1 cellular context compared by ENCODE assay signal in the genomic region with DNA sequence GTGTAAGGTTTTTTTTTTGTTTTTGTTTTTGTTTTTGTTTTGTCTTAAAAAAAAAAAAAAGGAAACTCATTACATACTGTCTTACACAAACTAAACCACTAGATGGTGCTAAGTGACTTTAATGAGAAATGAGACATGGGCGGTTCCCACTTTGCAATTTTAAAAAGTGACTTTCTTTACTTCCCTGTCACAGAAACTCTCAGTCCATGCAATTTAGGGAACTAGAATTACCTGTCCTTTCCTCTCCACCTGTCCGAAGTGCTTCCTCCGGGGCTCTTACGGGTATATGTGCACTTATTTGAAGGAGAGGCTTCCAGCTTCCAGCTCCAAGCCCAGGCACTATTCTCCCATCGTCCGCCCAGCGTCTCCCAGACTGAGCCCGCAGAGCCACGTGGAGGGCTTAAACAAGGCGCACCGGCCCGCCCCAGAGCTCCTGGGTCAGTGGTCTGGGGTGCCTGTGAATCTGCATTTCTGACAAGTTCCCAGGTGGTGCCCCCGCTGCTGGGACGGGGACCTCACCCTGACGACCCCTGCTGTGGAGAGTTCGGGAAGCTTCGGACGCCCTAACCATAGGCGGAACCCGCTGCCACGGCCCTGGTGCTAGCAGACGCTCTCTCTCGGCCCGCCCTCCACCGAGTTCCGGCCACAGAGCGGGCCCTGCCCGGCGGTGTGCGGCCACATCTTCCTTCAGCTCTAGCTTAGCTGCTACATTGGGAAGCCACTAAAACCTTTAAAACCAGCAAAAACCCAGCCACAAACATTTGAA.
TF ChIP-seq lines count a peak whose summit lies in the region.

No MANE protein-coding gene starts in this region.

TF ChIP-seq in HepG2, 621 proteins besides CTCF, POLR2A, EP300 and RAD21 (continued from another document and continues in another):
- TF ChIP-seq, protein P1, sequence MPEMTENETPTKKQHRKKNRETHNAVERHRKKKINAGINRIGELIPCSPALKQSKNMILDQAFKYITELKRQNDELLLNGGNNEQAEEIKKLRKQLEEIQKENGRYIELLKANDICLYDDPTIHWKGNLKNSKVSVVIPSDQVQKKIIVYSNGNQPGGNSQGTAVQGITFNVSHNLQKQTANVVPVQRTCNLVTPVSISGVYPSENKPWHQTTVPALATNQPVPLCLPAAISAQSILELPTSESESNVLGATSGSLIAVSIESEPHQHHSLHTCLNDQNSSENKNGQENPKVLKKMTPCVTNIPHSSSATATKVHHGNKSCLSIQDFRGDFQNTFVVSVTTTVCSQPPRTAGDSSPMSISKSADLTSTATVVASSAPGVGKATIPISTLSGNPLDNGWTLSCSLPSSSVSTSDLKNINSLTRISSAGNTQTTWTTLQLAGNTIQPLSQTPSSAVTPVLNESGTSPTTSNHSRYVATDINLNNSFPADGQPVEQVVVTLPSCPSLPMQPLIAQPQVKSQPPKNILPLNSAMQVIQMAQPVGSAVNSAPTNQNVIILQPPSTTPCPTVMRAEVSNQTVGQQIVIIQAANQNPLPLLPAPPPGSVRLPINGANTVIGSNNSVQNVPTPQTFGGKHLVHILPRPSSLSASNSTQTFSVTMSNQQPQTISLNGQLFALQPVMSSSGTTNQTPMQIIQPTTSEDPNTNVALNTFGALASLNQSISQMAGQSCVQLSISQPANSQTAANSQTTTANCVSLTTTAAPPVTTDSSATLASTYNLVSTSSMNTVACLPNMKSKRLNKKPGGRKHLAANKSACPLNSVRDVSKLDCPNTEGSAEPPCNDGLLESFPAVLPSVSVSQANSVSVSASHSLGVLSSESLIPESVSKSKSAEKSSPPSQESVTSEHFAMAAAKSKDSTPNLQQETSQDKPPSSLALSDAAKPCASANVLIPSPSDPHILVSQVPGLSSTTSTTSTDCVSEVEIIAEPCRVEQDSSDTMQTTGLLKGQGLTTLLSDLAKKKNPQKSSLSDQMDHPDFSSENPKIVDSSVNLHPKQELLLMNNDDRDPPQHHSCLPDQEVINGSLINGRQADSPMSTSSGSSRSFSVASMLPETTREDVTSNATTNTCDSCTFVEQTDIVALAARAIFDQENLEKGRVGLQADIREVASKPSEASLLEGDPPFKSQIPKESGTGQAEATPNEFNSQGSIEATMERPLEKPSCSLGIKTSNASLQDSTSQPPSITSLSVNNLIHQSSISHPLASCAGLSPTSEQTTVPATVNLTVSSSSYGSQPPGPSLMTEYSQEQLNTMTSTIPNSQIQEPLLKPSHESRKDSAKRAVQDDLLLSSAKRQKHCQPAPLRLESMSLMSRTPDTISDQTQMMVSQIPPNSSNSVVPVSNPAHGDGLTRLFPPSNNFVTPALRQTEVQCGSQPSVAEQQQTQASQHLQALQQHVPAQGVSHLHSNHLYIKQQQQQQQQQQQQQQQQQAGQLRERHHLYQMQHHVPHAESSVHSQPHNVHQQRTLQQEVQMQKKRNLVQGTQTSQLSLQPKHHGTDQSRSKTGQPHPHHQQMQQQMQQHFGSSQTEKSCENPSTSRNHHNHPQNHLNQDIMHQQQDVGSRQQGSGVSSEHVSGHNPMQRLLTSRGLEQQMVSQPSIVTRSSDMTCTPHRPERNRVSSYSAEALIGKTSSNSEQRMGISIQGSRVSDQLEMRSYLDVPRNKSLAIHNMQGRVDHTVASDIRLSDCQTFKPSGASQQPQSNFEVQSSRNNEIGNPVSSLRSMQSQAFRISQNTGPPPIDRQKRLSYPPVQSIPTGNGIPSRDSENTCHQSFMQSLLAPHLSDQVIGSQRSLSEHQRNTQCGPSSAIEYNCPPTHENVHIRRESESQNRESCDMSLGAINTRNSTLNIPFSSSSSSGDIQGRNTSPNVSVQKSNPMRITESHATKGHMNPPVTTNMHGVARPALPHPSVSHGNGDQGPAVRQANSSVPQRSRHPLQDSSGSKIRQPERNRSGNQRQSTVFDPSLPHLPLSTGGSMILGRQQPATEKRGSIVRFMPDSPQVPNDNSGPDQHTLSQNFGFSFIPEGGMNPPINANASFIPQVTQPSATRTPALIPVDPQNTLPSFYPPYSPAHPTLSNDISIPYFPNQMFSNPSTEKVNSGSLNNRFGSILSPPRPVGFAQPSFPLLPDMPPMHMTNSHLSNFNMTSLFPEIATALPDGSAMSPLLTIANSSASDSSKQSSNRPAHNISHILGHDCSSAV (CRISPR knock-in tag; IDR thresholded peaks at IDR 0.05; ENCODE audit: borderline replicate concordance), result no peak
- TF ChIP-seq ZNF30 (CRISPR knock-in tag; IDR thresholded peaks at IDR 0.05), result no peak
- no peak for TF ChIP-seq KAT2B (IDR thresholded peaks at IDR 0.05; ENCODE audit: borderline replicate concordance, low read depth, low read length)
- TF ChIP-seq IRF2 (CRISPR knock-in tag; IDR thresholded peaks at IDR 0.05), result no peak
- TF ChIP-seq, protein P2, sequence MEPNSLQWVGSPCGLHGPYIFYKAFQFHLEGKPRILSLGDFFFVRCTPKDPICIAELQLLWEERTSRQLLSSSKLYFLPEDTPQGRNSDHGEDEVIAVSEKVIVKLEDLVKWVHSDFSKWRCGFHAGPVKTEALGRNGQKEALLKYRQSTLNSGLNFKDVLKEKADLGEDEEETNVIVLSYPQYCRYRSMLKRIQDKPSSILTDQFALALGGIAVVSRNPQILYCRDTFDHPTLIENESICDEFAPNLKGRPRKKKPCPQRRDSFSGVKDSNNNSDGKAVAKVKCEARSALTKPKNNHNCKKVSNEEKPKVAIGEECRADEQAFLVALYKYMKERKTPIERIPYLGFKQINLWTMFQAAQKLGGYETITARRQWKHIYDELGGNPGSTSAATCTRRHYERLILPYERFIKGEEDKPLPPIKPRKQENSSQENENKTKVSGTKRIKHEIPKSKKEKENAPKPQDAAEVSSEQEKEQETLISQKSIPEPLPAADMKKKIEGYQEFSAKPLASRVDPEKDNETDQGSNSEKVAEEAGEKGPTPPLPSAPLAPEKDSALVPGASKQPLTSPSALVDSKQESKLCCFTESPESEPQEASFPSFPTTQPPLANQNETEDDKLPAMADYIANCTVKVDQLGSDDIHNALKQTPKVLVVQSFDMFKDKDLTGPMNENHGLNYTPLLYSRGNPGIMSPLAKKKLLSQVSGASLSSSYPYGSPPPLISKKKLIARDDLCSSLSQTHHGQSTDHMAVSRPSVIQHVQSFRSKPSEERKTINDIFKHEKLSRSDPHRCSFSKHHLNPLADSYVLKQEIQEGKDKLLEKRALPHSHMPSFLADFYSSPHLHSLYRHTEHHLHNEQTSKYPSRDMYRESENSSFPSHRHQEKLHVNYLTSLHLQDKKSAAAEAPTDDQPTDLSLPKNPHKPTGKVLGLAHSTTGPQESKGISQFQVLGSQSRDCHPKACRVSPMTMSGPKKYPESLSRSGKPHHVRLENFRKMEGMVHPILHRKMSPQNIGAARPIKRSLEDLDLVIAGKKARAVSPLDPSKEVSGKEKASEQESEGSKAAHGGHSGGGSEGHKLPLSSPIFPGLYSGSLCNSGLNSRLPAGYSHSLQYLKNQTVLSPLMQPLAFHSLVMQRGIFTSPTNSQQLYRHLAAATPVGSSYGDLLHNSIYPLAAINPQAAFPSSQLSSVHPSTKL (CRISPR knock-in tag; IDR thresholded peaks at IDR 0.05), result 0 out of 2 replicates have a peak, but pooled peaks have one; percentile 12
- TF ChIP-seq SMAD9 (CRISPR knock-in tag; IDR thresholded peaks at IDR 0.05), result 0 out of 2 replicates have a peak, but pooled peaks have one; percentile 37
- no peak for TF ChIP-seq CAMTA2 (CRISPR knock-in tag; IDR thresholded peaks at IDR 0.05; ENCODE audit: borderline replicate concordance)
- no peak for TF ChIP-seq ZNF432 (CRISPR knock-in tag; IDR thresholded peaks at IDR 0.05; ENCODE audit: borderline replicate concordance)
- TF ChIP-seq GABPA (IDR thresholded peaks at IDR 0.05; ENCODE audit: low read depth, low read length), result no peak; the same call in 1 of the 2 replicates
- peak; percentile 49 for TF ChIP-seq GABPA (CRISPR knock-in tag; IDR thresholded peaks at IDR 0.05; ENCODE audit: low read depth)
- peak; percentile 31 for TF ChIP-seq ASH2L (IDR thresholded peaks at IDR 0.05; ENCODE audit: insufficient read length, low read depth, low read length)
- TF ChIP-seq MAF1 (CRISPR knock-in tag; IDR thresholded peaks at IDR 0.05; ENCODE audit: borderline replicate concordance), result 0 out of 2 replicates have a peak, but pooled peaks have one; percentile 47
- peak; percentile 31; the same call in 1 of the 2 replicates for TF ChIP-seq ZNF782 (CRISPR knock-in tag; IDR thresholded peaks at IDR 0.05; ENCODE audit: borderline replicate concordance)
- TF ChIP-seq, protein P3, sequence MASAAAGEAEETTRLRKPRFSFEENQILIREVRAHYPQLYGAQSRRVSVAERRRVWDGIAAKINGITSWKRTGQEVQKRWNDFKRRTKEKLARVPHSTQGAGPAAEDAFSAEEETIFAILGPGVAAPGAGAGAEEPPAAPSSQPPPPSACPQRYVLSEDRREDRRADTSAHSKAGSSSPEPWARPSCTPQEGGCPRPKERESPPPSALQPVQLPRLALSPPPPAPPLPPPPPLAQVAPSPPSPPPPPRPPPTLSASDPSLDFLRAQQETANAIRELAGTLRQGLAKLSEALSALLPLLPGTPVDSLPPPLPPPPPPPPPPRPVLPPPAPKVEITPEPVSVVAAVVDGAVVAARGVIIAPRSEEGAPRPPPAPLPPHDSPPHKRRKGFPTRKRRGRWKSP (CRISPR knock-in tag; IDR thresholded peaks at IDR 0.05), result peak; percentile 80; the same call in 1 of the 2 replicates
- no peak for TF ChIP-seq DNMT3B (CRISPR knock-in tag; conservative IDR thresholded peaks at IDR 0.05)
- TF ChIP-seq, protein P4, sequence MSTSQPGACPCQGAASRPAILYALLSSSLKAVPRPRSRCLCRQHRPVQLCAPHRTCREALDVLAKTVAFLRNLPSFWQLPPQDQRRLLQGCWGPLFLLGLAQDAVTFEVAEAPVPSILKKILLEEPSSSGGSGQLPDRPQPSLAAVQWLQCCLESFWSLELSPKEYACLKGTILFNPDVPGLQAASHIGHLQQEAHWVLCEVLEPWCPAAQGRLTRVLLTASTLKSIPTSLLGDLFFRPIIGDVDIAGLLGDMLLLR (CRISPR knock-in tag; IDR thresholded peaks at IDR 0.05), result no peak
- no peak for TF ChIP-seq HOXA7 (CRISPR knock-in tag; IDR thresholded peaks at IDR 0.05)
- no peak for TF ChIP-seq ZNF160 (CRISPR knock-in tag; IDR thresholded peaks at IDR 0.05)
- TF ChIP-seq ZNF577 (CRISPR knock-in tag; IDR thresholded peaks at IDR 0.05; ENCODE audit: borderline replicate concordance, low read depth), result peak; percentile 27; the same call in 1 of the 2 replicates
- TF ChIP-seq, protein P5, sequence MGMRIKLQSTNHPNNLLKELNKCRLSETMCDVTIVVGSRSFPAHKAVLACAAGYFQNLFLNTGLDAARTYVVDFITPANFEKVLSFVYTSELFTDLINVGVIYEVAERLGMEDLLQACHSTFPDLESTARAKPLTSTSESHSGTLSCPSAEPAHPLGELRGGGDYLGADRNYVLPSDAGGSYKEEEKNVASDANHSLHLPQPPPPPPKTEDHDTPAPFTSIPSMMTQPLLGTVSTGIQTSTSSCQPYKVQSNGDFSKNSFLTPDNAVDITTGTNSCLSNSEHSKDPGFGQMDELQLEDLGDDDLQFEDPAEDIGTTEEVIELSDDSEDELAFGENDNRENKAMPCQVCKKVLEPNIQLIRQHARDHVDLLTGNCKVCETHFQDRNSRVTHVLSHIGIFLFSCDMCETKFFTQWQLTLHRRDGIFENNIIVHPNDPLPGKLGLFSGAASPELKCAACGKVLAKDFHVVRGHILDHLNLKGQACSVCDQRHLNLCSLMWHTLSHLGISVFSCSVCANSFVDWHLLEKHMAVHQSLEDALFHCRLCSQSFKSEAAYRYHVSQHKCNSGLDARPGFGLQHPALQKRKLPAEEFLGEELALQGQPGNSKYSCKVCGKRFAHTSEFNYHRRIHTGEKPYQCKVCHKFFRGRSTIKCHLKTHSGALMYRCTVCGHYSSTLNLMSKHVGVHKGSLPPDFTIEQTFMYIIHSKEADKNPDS (CRISPR knock-in tag; IDR thresholded peaks at IDR 0.05), result peak; percentile 55; the same call in 1 of the 2 replicates
- TF ChIP-seq RFX1 (IDR thresholded peaks at IDR 0.05), result no peak
- no peak for TF ChIP-seq ZNF792 (CRISPR knock-in tag; IDR thresholded peaks at IDR 0.05)
- no peak for TF ChIP-seq HIVEP1 (CRISPR knock-in tag; IDR thresholded peaks at IDR 0.05)
- TF ChIP-seq, protein P6, sequence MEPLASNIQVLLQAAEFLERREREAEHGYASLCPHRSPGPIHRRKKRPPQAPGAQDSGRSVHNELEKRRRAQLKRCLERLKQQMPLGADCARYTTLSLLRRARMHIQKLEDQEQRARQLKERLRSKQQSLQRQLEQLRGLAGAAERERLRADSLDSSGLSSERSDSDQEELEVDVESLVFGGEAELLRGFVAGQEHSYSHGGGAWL (CRISPR knock-in tag; IDR thresholded peaks at IDR 0.05), result peak; percentile 81; the same call in 1 of the 2 replicates
- TF ChIP-seq ZNF446 (CRISPR knock-in tag; IDR thresholded peaks at IDR 0.05), result no peak
- TF ChIP-seq MIER2 (CRISPR knock-in tag; IDR thresholded peaks at IDR 0.05), result no peak
- TF ChIP-seq FIP1L1 (IDR thresholded peaks at IDR 0.05; ENCODE audit: borderline replicate concordance, insufficient read depth, low read depth, low read length), result no peak
- TF ChIP-seq TMF1 (CRISPR knock-in tag; IDR thresholded peaks at IDR 0.05; ENCODE audit: low read depth), result no peak
- TF ChIP-seq SIN3B (IDR thresholded peaks at IDR 0.05; ENCODE audit: low read length), result no peak
- TF ChIP-seq DMAP1 (CRISPR knock-in tag; IDR thresholded peaks at IDR 0.05), result peak; percentile 72; the same call in 1 of the 2 replicates
- TF ChIP-seq KDM2A (CRISPR knock-in tag; IDR thresholded peaks at IDR 0.05; ENCODE audit: borderline replicate concordance, low read depth), result peak; percentile 24; the same call in 1 of the 2 replicates
- TF ChIP-seq SIN3A (IDR thresholded peaks at IDR 0.05; ENCODE audit: borderline replicate concordance, low read depth, low read length), result peak; percentile 55; the same call in 1 of the 2 replicates
- peak; percentile 75; the same call in 1 of the 2 replicates for TF ChIP-seq MYC (CRISPR knock-in tag; IDR thresholded peaks at IDR 0.05; ENCODE audit: borderline replicate concordance)
- TF ChIP-seq HMG20A (CRISPR knock-in tag; IDR thresholded peaks at IDR 0.05; ENCODE audit: borderline replicate concordance), result no peak
- TF ChIP-seq ZNF44 (CRISPR knock-in tag; IDR thresholded peaks at IDR 0.05), result no peak; the same call in 1 of the 2 replicates
- TF ChIP-seq, protein P7, sequence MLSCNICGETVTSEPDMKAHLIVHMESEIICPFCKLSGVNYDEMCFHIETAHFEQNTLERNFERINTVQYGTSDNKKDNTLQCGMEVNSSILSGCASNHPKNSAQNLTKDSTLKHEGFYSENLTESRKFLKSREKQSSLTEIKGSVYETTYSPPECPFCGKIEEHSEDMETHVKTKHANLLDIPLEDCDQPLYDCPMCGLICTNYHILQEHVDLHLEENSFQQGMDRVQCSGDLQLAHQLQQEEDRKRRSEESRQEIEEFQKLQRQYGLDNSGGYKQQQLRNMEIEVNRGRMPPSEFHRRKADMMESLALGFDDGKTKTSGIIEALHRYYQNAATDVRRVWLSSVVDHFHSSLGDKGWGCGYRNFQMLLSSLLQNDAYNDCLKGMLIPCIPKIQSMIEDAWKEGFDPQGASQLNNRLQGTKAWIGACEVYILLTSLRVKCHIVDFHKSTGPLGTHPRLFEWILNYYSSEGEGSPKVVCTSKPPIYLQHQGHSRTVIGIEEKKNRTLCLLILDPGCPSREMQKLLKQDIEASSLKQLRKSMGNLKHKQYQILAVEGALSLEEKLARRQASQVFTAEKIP (CRISPR knock-in tag; IDR thresholded peaks at IDR 0.05; ENCODE audit: borderline replicate concordance), result 0 out of 2 replicates have a peak, but pooled peaks have one; percentile 11
- TF ChIP-seq YEATS4 (CRISPR knock-in tag; IDR thresholded peaks at IDR 0.05; ENCODE audit: borderline replicate concordance), result no peak; the same call in 1 of the 2 replicates
- no peak for TF ChIP-seq TEAD3 (CRISPR knock-in tag; optimal IDR thresholded peaks at IDR 0.05; ENCODE audit: borderline replicate concordance)
- no peak for TF ChIP-seq TCF7L2 (IDR thresholded peaks at IDR 0.05; ENCODE audit: low read depth, low read length)
- no peak for TF ChIP-seq PCBP2 (optimal IDR thresholded peaks at IDR 0.05; ENCODE audit: low read depth, low read length, poor library complexity, severe bottlenecking)
- TF ChIP-seq ZNF329 (CRISPR knock-in tag; IDR thresholded peaks at IDR 0.05; ENCODE audit: low read depth), result no peak
- no peak for TF ChIP-seq KDM1A (CRISPR knock-in tag; IDR thresholded peaks at IDR 0.05)
- TF ChIP-seq FOXK2 (IDR thresholded peaks at IDR 0.05), result no peak
- no peak for TF ChIP-seq ZMYM4 (CRISPR knock-in tag; IDR thresholded peaks at IDR 0.05)
